15 cellular contexts compared by ENCODE assay signal in the genomic region with DNA sequence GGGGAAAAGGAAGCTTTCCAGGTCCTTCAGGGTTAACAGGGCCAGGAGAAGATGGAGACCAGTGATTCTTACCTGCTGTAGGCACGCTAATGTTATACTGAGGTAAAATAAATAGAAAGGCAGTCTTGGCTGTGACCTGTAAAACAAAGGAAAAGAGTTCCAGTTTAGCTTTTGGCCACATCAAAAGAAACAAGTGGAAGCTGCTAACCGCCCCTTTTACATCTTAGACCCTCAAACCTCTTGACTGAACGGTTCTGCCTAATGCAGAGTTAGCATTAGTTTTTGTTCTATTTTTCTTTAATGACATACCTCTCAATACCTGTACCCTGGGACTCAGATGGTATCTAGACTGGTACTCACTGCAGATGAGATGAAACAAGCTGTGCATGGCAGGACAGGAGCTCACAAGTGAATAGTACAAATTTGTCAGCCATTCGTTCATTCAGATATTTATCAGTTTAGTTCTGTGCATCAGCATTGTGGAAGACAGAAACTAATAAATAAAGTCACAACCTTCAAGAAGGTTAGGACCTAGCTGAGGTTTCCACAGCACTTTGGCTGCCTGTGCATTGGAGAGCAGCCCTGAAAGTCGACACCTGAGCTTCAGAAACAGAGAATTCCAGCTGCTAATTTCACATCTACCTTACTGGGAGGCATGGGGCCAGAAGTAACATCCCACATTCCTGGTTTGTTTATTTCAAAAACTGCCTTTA. TPM values are rescaled to one million over a fixed set of nuclear protein-coding genes. Genes with fewer than 3 reads are reported as not detected.
DNase-seq lines count a peak whose midpoint lies in the region; ATAC-seq and FAIRE-seq lines count a peak whose summit lies in the region.
"Had no signal": no experiment of that assay in that cellular context is flagged by ENCODE, and none has a peak within 500 bp of the region (broad histone marks: within the 10 kb centered on the region; RNA-seq: fewer than 3 reads in every experiment).

No MANE protein-coding gene starts in this region.

- H4K20me1 ChIP-seq in BLaER1 treated with 17β-estradiol and CSF1 and Interleukin-3, amounts not matched to agents 10 nM and 100 nM, result peaks cover 0 to 95% (median 25%) of the 10 kb centered on the region in 11 experiments; a peak in 10 of 22 replicates

- H3K4me3 ChIP-seq in BLaER1 treated with 17β-estradiol and CSF1 and Interleukin-3, amounts not matched to agents 10 nM and 100 nM, result peak overlapping the region in 3 of 10 experiments; percentile 1 to 28 (median 27); a peak in 2 of 20 replicates
- H3K4me3 ChIP-seq: esophagus muscularis mucosa had no signal

- peaks cover 16 to 62% (median 28%) of the 10 kb centered on the region in 11 experiments; a peak in 21 of 22 replicates for H3K36me3 ChIP-seq in BLaER1 treated with 17β-estradiol and CSF1 and Interleukin-3, amounts not matched to agents 10 nM and 100 nM

- H3K9me3 Mint-ChIP-seq in activated CD8-positive, alpha-beta T cell treated with anti-CD3 and anti-CD28 coated beads, Interleukin-2, amount 10 ng/mL, durations not matched to agents 7 days and 5 days (ENCODE audit: insufficient read depth), result no peaks in the 10 kb centered on the region
- H3K9me3 Mint-ChIP-seq: memory B cell had no signal

- H3K36me3 Mint-ChIP-seq in activated CD8-positive, alpha-beta T cell treated with anti-CD3 and anti-CD28 coated beads, Interleukin-2, amount 10 ng/mL, durations not matched to agents 7 days and 5 days (ENCODE audit: low read depth), result no peaks in the 10 kb centered on the region

- H3K9ac ChIP-seq in BLaER1 treated with 17β-estradiol and CSF1 and Interleukin-3, amounts not matched to agents 10 nM and 100 nM, result peak overlapping the region in 7 of 11 experiments; percentile 9 to 59 (median 56); a peak in 12 of 22 replicates

- H3K27ac Mint-ChIP-seq in activated CD8-positive, alpha-beta T cell treated with anti-CD3 and anti-CD28 coated beads, Interleukin-2, amount 10 ng/mL, durations not matched to agents 7 days and 5 days, result peak overlapping the region; percentile 53
- H3K27ac Mint-ChIP-seq: memory B cell had no signal

- peaks cover 11% of the 10 kb centered on the region for H3K27me3 Mint-ChIP-seq in activated CD8-positive, alpha-beta T cell treated with anti-CD3 and anti-CD28 coated beads, Interleukin-2, amount 10 ng/mL, durations not matched to agents 7 days and 5 days (ENCODE audit: low read depth)
- H3K27me3 Mint-ChIP-seq: memory B cell had no signal

- peak overlapping the region; percentile 36 to 91 (median 89); a peak in 21 of 22 replicates for H3K4me2 ChIP-seq in BLaER1 treated with 17β-estradiol and CSF1 and Interleukin-3, amounts not matched to agents 10 nM and 100 nM

- peaks cover 59 to 78% (median 74%) of the 10 kb centered on the region in 10 experiments for H3K4me1 ChIP-seq in BLaER1 treated with 17β-estradiol and CSF1 and Interleukin-3, amounts not matched to agents 10 nM and 100 nM

- POLR2A ChIA-PET in activated CD8-positive, alpha-beta T cell treated with anti-CD3 and anti-CD28 coated beads, Interleukin-2, amount 10 ng/mL, durations not matched to agents 7 days and 5 days (lab: Charles Lee), result interaction anchor here (0.6 to 0.7 kb wide), 4 partner anchors 14 to 145 kb away, joined by 3 to 5 read pairs (median 3); no protein-coding TSS in a partner anchor

- H3K27me3 ChIP-seq in BLaER1 treated with 17β-estradiol and CSF1 and Interleukin-3, amounts not matched to agents 10 nM and 100 nM, result no peaks in the 10 kb centered on the region
- H3K27me3 ChIP-seq: esophagus muscularis mucosa had no signal

- no peak for FAIRE-seq in GM19239 (lab: Jason Lieb, UNC)

- CTCF ChIA-PET in activated CD8-positive, alpha-beta T cell treated with anti-CD3 and anti-CD28 coated beads, Interleukin-2, amount 10 ng/mL, durations not matched to agents 7 days and 5 days (lab: Charles Lee), result interaction anchor here (0.7 to 2.8 kb wide), 8 partner anchors 20 to 174 kb away, joined by 3 to 8 read pairs (median 4); a partner anchor contains a TSS

- H3K4me3 Mint-ChIP-seq in activated CD8-positive, alpha-beta T cell treated with anti-CD3 and anti-CD28 coated beads, Interleukin-2, amount 10 ng/mL, durations not matched to agents 7 days and 5 days, result peak overlapping the region; percentile 33
- H3K4me3 Mint-ChIP-seq: memory B cell had no signal

- no peaks in the 10 kb centered on the region for H3K9me3 ChIP-seq in BLaER1 treated with 17β-estradiol and CSF1 and Interleukin-3, amounts not matched to agents 10 nM and 100 nM (replicated peaks in 1 of 11)
- H3K9me3 ChIP-seq: esophagus muscularis mucosa had no signal

- peaks cover 42% of the 10 kb centered on the region for H3K4me1 Mint-ChIP-seq in activated CD8-positive, alpha-beta T cell treated with anti-CD3 and anti-CD28 coated beads, Interleukin-2, amount 10 ng/mL, durations not matched to agents 7 days and 5 days (ENCODE audit: low read depth)

- ATAC-seq in GM19455 (IDR thresholded peaks at IDR 0.05; ENCODE audit: unreplicated experiment) (peak; percentile 13), HG03064 (IDR thresholded peaks at IDR 0.05; ENCODE audit: low read depth, unreplicated experiment) (peak; percentile 4)
- peak; percentile 17 for ATAC-seq in activated CD8-positive, alpha-beta T cell treated with anti-CD3 and anti-CD28 coated beads, Interleukin-2, amount 10 ng/mL, durations not matched to agents 7 days and 5 days

- peak; percentile 42 for DNase-seq in activated CD8-positive, alpha-beta T cell treated with anti-CD3 and anti-CD28 coated beads, Interleukin-2, amount 10 ng/mL, durations not matched to agents 7 days and 5 days
- DNase-seq in SW 1271 (lab: John Stamatoyannopoulos, UW) (no peak), NCI-H2107 (lab: John Stamatoyannopoulos, UW) (no peak), GM19239 (ENCODE audit: insufficient read length, low spot score) (no peak), GDM1 (lab: John Stamatoyannopoulos, UW) (no peak)
- DNase-seq: activated CD4-positive, alpha-beta T cell treated with anti-CD3 and anti-CD28 coated beads, Interleukin-2, amount 50 U/mL, for 1 hour; activated naive CD4-positive, alpha-beta T cell treated with anti-CD3 and anti-CD28 coated beads, Interleukin-2, amount 50 U/mL, for 16 hours; AML-193; cerebellar nuclear complex; NCI-H187 treated with DMSO at 0.1 percent for 48 hours had no signal

- H3K27ac ChIP-seq in BLaER1 treated with 17β-estradiol and CSF1 and Interleukin-3, amounts not matched to agents 10 nM and 100 nM, result peak overlapping the region in 8 of 11 experiments; percentile 59 to 75 (median 66); a peak in 16 of 22 replicates
- H3K27ac ChIP-seq: esophagus muscularis mucosa had no signal

RNA-seq across cellular contexts. Expression of a gene that starts 41.0 kb away (rescaled TPM):
- total RNA-seq in activated CD8-positive, alpha-beta T cell treated with anti-CD3 and anti-CD28 coated beads, Interleukin-2, amount 10 ng/mL, durations not matched to agents 7 days and 5 days, result 1 to 10 TPM; 1.4 TPM
